In genomic region chr3:28388978-28389377, GRCh38 we compare ENCODE assay signal across 30 cellular contexts.
"Had no signal": no experiment of that assay in that cellular context is flagged by ENCODE, and none has a peak within 500 bp of the region (broad histone marks: within the 10 kb centered on the region; RNA-seq: fewer than 3 reads in every experiment).

No MANE protein-coding gene starts in this region.

- H3K9me3 ChIP-seq: SJCRH30 had no signal

- H3K27me3 ChIP-seq: SJCRH30 had no signal

- DNase-seq: Karpas-422, MM.1S, MV-4-11, NCI-H1092, NCI-H1105, NCI-H1417 treated with DMSO at 0.1 percent for 48 hours, NCI-H1436 treated with DMSO at 0.1 percent for 48 hours, NCI-H1694, NCI-H187, NCI-H1930, NCI-H2029 treated with DMSO at 0.1 percent for 48 hours, NCI-H2081 treated with DMSO at 0.1 percent for 48 hours, NCI-H2107, NCI-H2171, NCI-H226, NCI-H446 treated with DMSO at 0.1 percent for 48 hours, NCI-H510A, NCI-H524, NCI-H526, NCI-H69, NCI-H748 treated with DMSO at 0.1 percent for 48 hours, PC-9, SHP77, SIG-M5, SJCRH30 had no signal

- H2AFZ ChIP-seq: PC-9 had no signal

- H3K36me3 ChIP-seq: SJCRH30 had no signal

- ATAC-seq: Panc1, Right ventricle myocardium inferior, SK-N-SH treated with all-trans-retinoic acid at 6 μM for 48 hours had no signal

- H3K4me1 ChIP-seq: SJCRH30 had no signal

- H3K27ac ChIP-seq: PC-9, RWPE1, SJCRH30, SK-N-MC had no signal

- H3K4me2 ChIP-seq: PC-9 had no signal

- H3K4me3 ChIP-seq: PC-9, SJCRH30, SK-N-MC had no signal
